7 cellular contexts compared by ENCODE assay signal in genomic region chr12:91875676-91876075, GRCh38.
DNase-seq lines count a peak whose midpoint lies in the region; ATAC-seq, FAIRE-seq and TF ChIP-seq lines count a peak whose summit lies in the region.
"Not testable (repeated sequence)": the region's sequence is repeated elsewhere in the genome, so short reads cannot be mapped to it uniquely, and the experiment has no call there.

No MANE protein-coding gene starts in this region.

- H3K27ac Mint-ChIP-seq in CD4-positive, alpha-beta T cell = peak overlapping the region; percentile 98
- peak overlapping the region; percentile 99 for H3K27ac Mint-ChIP-seq in activated CD8-positive, alpha-beta T cell treated with anti-CD3 and anti-CD28 coated beads for 36 hours
- peak overlapping the region; percentile 97 for H3K27ac Mint-ChIP-seq in activated naive CD4-positive, alpha-beta T cell treated with anti-CD3 and anti-CD28 coated beads, Interleukin-2, amount 10 ng/mL, durations not matched to agents 7 days and 5 days
- peak overlapping the region in 5 of 6 donors; percentile 81 to 98 (median 96) for H3K27ac Mint-ChIP-seq in naive B cell
- H3K27ac Mint-ChIP-seq in stimulated activated effector memory CD8-positive, alpha-beta T cell treated with anti-CD3 and anti-CD28 coated beads, Interleukin-12 subunit alpha, Interleukin-12 subunit beta, amount 100 ng/mL, for 72 hours = peak overlapping the region; percentile 95

- BruUV-seq in K562 (replicated peaks; lab: Mats Ljungman, UMichigan) = not testable (repeated sequence)

- peak overlapping the region; percentile 2 for H3K4me3 Mint-ChIP-seq in CD4-positive, alpha-beta T cell
- not testable (repeated sequence) for H3K4me3 Mint-ChIP-seq in activated CD8-positive, alpha-beta T cell treated with anti-CD3 and anti-CD28 coated beads for 36 hours; activated naive CD4-positive, alpha-beta T cell treated with anti-CD3 and anti-CD28 coated beads, Interleukin-2, amount 10 ng/mL, durations not matched to agents 7 days and 5 days; naive B cell
- peak overlapping the region; percentile 66 for H3K4me3 Mint-ChIP-seq in stimulated activated effector memory CD8-positive, alpha-beta T cell treated with anti-CD3 and anti-CD28 coated beads, Interleukin-12 subunit alpha, Interleukin-12 subunit beta, amount 100 ng/mL, for 72 hours

- TF ChIP-seq POLR2A in Peyer's patch (IDR thresholded peaks at IDR 0.05); K562 (conservative IDR thresholded peaks at IDR 0.05): not testable (repeated sequence)

- peaks cover 42% of the 10 kb centered on the region for H3K36me3 Mint-ChIP-seq in CD4-positive, alpha-beta T cell (ENCODE audit: low read depth)
- peaks cover 27% of the 10 kb centered on the region for H3K36me3 Mint-ChIP-seq in activated CD8-positive, alpha-beta T cell treated with anti-CD3 and anti-CD28 coated beads for 36 hours (ENCODE audit: low read depth)
- peaks cover 31% of the 10 kb centered on the region for H3K36me3 Mint-ChIP-seq in activated naive CD4-positive, alpha-beta T cell treated with anti-CD3 and anti-CD28 coated beads, Interleukin-2, amount 10 ng/mL, durations not matched to agents 7 days and 5 days
- not testable (repeated sequence) for H3K36me3 Mint-ChIP-seq in naive B cell; stimulated activated effector memory CD8-positive, alpha-beta T cell treated with anti-CD3 and anti-CD28 coated beads, Interleukin-12 subunit alpha, Interleukin-12 subunit beta, amount 100 ng/mL, for 72 hours

- FAIRE-seq in K562 (lab: Jason Lieb, UNC) = peak; percentile 15

- POLR2A ChIA-PET in CD4-positive, alpha-beta T cell (lab: Charles Lee) = interaction anchor here (0.7 to 7.3 kb wide), 13 partner anchors 8 to 630 kb away, joined by 3 to 178 read pairs (median 8); partner anchors contain the start of gene BTG1
- POLR2A ChIA-PET in activated CD8-positive, alpha-beta T cell treated with anti-CD3 and anti-CD28 coated beads for 36 hours (lab: Charles Lee) = interaction anchor here (0.6 to 4.7 kb wide), 3 partner anchors 134 to 270 kb away, joined by 3 to 26 read pairs (median 3); partner anchors contain the start of gene BTG1
- POLR2A ChIA-PET in K562 (lab: Yijun Ruan, JAX) = interaction anchor here (0.6 kb wide), 2 partner anchors 9 to 331 kb away, joined by 3 read pairs; no protein-coding TSS in a partner anchor

- H3K27me3 ChIP-seq in CD4-positive, alpha-beta T cell (ENCODE audit: control insufficient read depth, insufficient read depth, low read length); Peyer's patch; K562 (ENCODE audit: control insufficient read depth in 2 of 2, insufficient read depth in 2 of 2, low read length in 2 of 2): not testable (repeated sequence)

- H3K27me3 Mint-ChIP-seq in CD4-positive, alpha-beta T cell; activated CD8-positive, alpha-beta T cell treated with anti-CD3 and anti-CD28 coated beads for 36 hours; activated naive CD4-positive, alpha-beta T cell treated with anti-CD3 and anti-CD28 coated beads, Interleukin-2, amount 10 ng/mL, durations not matched to agents 7 days and 5 days; naive B cell: not testable (repeated sequence)

- peaks cover 0 to 16% (median 5%) of the 10 kb centered on the region in 4 donors for H3K4me1 ChIP-seq in Peyer's patch
- H3K4me1 ChIP-seq in K562 (replicated peaks in 1 of 2; ENCODE audit: control insufficient read depth in 2 of 2, insufficient read depth in 2 of 2, low read length in 2 of 2) = not testable (repeated sequence)

- H3K4me2 ChIP-seq in K562 (ENCODE audit: insufficient read depth, low read length) = not testable (repeated sequence)

- peak overlapping the region; percentile 97 for H3K27ac ChIP-seq in CD4-positive, alpha-beta T cell (ENCODE audit: low read depth, low read length)
- peak overlapping the region; percentile 57 to 82 (median 80) for H3K27ac ChIP-seq in Peyer's patch
- H3K27ac ChIP-seq in K562 (ENCODE audit: extremely low read depth, low read depth, low read length) = not testable (repeated sequence)

- TF ChIP-seq CTCF in CD4-positive, alpha-beta T cell (IDR thresholded peaks at IDR 0.05); Peyer's patch (IDR thresholded peaks at IDR 0.05); activated CD8-positive, alpha-beta T cell treated with anti-CD3 and anti-CD28 coated beads for 36 hours (IDR thresholded peaks at IDR 0.05); K562 (IDR thresholded peaks at IDR 0.05 in 2 of 3, conservative IDR thresholded peaks at IDR 0.05 in 1 of 3; ENCODE audit: insufficient read depth in 2 of 3, low read depth in 1 of 3, low read length in 3 of 3): not testable (repeated sequence)

- not testable (repeated sequence) for H3K36me3 ChIP-seq in Peyer's patch
- peaks cover 12% of the 10 kb centered on the region; the same call in 2 of the 3 replicates for H3K36me3 ChIP-seq in K562 (ENCODE audit: control insufficient read depth, insufficient read depth, low read length)

- H3K4me1 Mint-ChIP-seq in CD4-positive, alpha-beta T cell (ENCODE audit: low read depth) = peaks cover 76% of the 10 kb centered on the region
- peaks cover 73% of the 10 kb centered on the region for H3K4me1 Mint-ChIP-seq in activated CD8-positive, alpha-beta T cell treated with anti-CD3 and anti-CD28 coated beads for 36 hours (ENCODE audit: low read depth)
- H3K4me1 Mint-ChIP-seq in activated naive CD4-positive, alpha-beta T cell treated with anti-CD3 and anti-CD28 coated beads, Interleukin-2, amount 10 ng/mL, durations not matched to agents 7 days and 5 days = peaks cover 62% of the 10 kb centered on the region
- H3K4me1 Mint-ChIP-seq in naive B cell = peaks cover 22 to 23% (median 23%) of the 10 kb centered on the region in 3 donors
- peaks cover 74% of the 10 kb centered on the region for H3K4me1 Mint-ChIP-seq in stimulated activated effector memory CD8-positive, alpha-beta T cell treated with anti-CD3 and anti-CD28 coated beads, Interleukin-12 subunit alpha, Interleukin-12 subunit beta, amount 100 ng/mL, for 72 hours

- TF ChIP-seq EP300 in K562 (IDR thresholded peaks at IDR 0.05; ENCODE audit: low read length) = not testable (repeated sequence)

- H3K9ac ChIP-seq in K562 (ENCODE audit: insufficient read depth in 1 of 2, low read depth in 2 of 2, low read length in 2 of 2) = not testable (repeated sequence)

- not testable (repeated sequence) for H3K9me3 Mint-ChIP-seq in CD4-positive, alpha-beta T cell; activated CD8-positive, alpha-beta T cell treated with anti-CD3 and anti-CD28 coated beads for 36 hours; naive B cell; stimulated activated effector memory CD8-positive, alpha-beta T cell treated with anti-CD3 and anti-CD28 coated beads, Interleukin-12 subunit alpha, Interleukin-12 subunit beta, amount 100 ng/mL, for 72 hours
- H3K9me3 Mint-ChIP-seq in activated naive CD4-positive, alpha-beta T cell treated with anti-CD3 and anti-CD28 coated beads, Interleukin-2, amount 10 ng/mL, durations not matched to agents 7 days and 5 days = peaks cover 11% of the 10 kb centered on the region

- H2AFZ ChIP-seq in K562 (ENCODE audit: low read depth, low read length) = not testable (repeated sequence)

- H4K20me1 ChIP-seq in K562 (replicated peaks; ENCODE audit: control insufficient read depth, insufficient read depth, low read length) = not testable (repeated sequence)

- H3K79me2 ChIP-seq in K562 (ENCODE audit: control insufficient read depth, insufficient read depth, low read length) = not testable (repeated sequence)

- intact Hi-C loops in CD4-positive, alpha-beta T cell (cut with DNase I, micrococcal nuclease) = loop anchor here (2.0 to 10.0 kb wide), 8 partner anchors 37 to 527 kb away; partner anchors contain the start of gene BTG1 (in 1 of the 2)
- intact Hi-C loops in activated CD8-positive, alpha-beta T cell treated with anti-CD3 and anti-CD28 coated beads for 36 hours (cut with micrococcal nuclease) = loop anchor here (5.0 kb wide), 1 partner anchor 257 kb away; no protein-coding TSS in a partner anchor
- intact Hi-C loops in K562 (cut with micrococcal nuclease) = not testable (repeated sequence)

- not testable (repeated sequence) for H3K9me3 ChIP-seq in CD4-positive, alpha-beta T cell (ENCODE audit: control insufficient read depth, low read length); Peyer's patch; K562 (replicated peaks; ENCODE audit: control insufficient read depth, insufficient read depth, low read depth, low read length)

- not testable (repeated sequence) for TF ChIP-seq RAD21 in K562 (CRISPR knock-in tag; conservative IDR thresholded peaks at IDR 0.05 in 1 of 2, IDR thresholded peaks at IDR 0.05 in 1 of 2)

- not testable (repeated sequence) for ATAC-seq in CD4-positive, alpha-beta T cell (ENCODE audit: poor library complexity); activated CD8-positive, alpha-beta T cell treated with anti-CD3 and anti-CD28 coated beads for 36 hours; K562; naive B cell (ENCODE audit: low read depth in 2 of 2); stimulated activated effector memory CD8-positive, alpha-beta T cell treated with anti-CD3 and anti-CD28 coated beads, Interleukin-12 subunit alpha, Interleukin-12 subunit beta, amount 100 ng/mL, for 72 hours

- in situ Hi-C loops in K562 (cut with MboI) = not testable (repeated sequence)

- CTCF ChIA-PET in CD4-positive, alpha-beta T cell (lab: Charles Lee) = interaction anchor here (2.4 to 4.5 kb wide), 2 partner anchors 64 to 270 kb away, joined by 9 to 34 read pairs; partner anchors contain the start of gene BTG1
- CTCF ChIA-PET in activated CD8-positive, alpha-beta T cell treated with anti-CD3 and anti-CD28 coated beads for 36 hours (lab: Charles Lee); K562 (lab: Yijun Ruan, JAX; ENCODE audit: low intra/inter-chr PET ratio): not testable (repeated sequence)
- CTCF ChIA-PET in activated naive CD4-positive, alpha-beta T cell treated with anti-CD3 and anti-CD28 coated beads, Interleukin-2, amount 10 ng/mL, durations not matched to agents 7 days and 5 days (lab: Charles Lee) = interaction anchor here (1.4 to 2.2 kb wide), 2 partner anchors 173 to 494 kb away, joined by 3 to 4 read pairs; no protein-coding TSS in a partner anchor

- not testable (repeated sequence) for DNase-seq in CD4-positive, alpha-beta T cell; Peyer's patch; activated CD8-positive, alpha-beta T cell treated with anti-CD3 and anti-CD28 coated beads for 36 hours; activated naive CD4-positive, alpha-beta T cell treated with anti-CD3 and anti-CD28 coated beads, Interleukin-2, amount 10 ng/mL, durations not matched to agents 7 days and 5 days; K562 (ENCODE audit: extremely low read depth in 1 of 4, low spot score in 3 of 4); naive B cell; stimulated activated effector memory CD8-positive, alpha-beta T cell treated with anti-CD3 and anti-CD28 coated beads, Interleukin-12 subunit alpha, Interleukin-12 subunit beta, amount 100 ng/mL, for 72 hours (ENCODE audit: low spot score in 2 of 2)

- 50% methylated on average over 3 of the region's 3 CpGs for WGBS in K562 (ENCODE audit: insufficient coverage, low coverage, missing lambda C conversion rate)

- H3K4me3 ChIP-seq in Peyer's patch, K562: not testable (repeated sequence)

- not testable (repeated sequence) for H3K9me1 ChIP-seq in K562 (ENCODE audit: control insufficient read depth, insufficient read depth, low read length)
